10 cellular contexts compared by ENCODE assay signal in genomic region chr10:810351-810846, GRCh38.
A peak's percentile ranks its signal among the peaks of the same experiment; 100 is the strongest.
DNase-seq lines count a peak whose midpoint lies in the region; ATAC-seq, FAIRE-seq and TF ChIP-seq lines count a peak whose summit lies in the region.
"Had no signal": no experiment of that assay in that cellular context is flagged by ENCODE, and none has a peak within 500 bp of the region (broad histone marks: within the 10 kb centered on the region; RNA-seq: fewer than 3 reads in every experiment).

No MANE protein-coding gene starts in this region.

- peak overlapping the region; percentile 37 for H3K27ac Mint-ChIP-seq in CD8-positive, alpha-beta T cell
- H3K27ac Mint-ChIP-seq: T-helper 2 cell treated with Interferon-gamma antibody and Interleukin-4, amounts not matched to agents 5 μg/mL and 100 μg/mL, for 36 hours had no signal

- H3K9me3 ChIP-seq in CD8-positive, alpha-beta T cell (ENCODE audit: low read length) = no peaks in the 10 kb centered on the region
- no peaks in the 10 kb centered on the region for H3K9me3 ChIP-seq in MG63

- no peak for ATAC-seq in CD8-positive, alpha-beta T cell
- ATAC-seq in left colon (peak; percentile 27), GM21717 (IDR thresholded peaks at IDR 0.05; ENCODE audit: unreplicated experiment) (no peak), HG02840 (IDR thresholded peaks at IDR 0.05; ENCODE audit: low FRiP score, unreplicated experiment) (no peak)

- FAIRE-seq in frontal cortex (lab: Jason Lieb, UNC) = no peak

- no peaks in the 10 kb centered on the region for H3K27me3 Mint-ChIP-seq in CD8-positive, alpha-beta T cell (ENCODE audit: low read depth)

- POLR2A ChIA-PET in CD8-positive, alpha-beta T cell (lab: Charles Lee) = no interaction called here

- no peaks in the 10 kb centered on the region for H3K4me1 ChIP-seq in CD8-positive, alpha-beta T cell (ENCODE audit: insufficient read depth, low read length)

- no peaks in the 10 kb centered on the region for H3K4me1 Mint-ChIP-seq in CD8-positive, alpha-beta T cell (ENCODE audit: low read depth)

- H3K36me3 Mint-ChIP-seq in CD8-positive, alpha-beta T cell = peaks cover 80% of the 10 kb centered on the region

- no peak overlapping the region for H3K4me3 Mint-ChIP-seq in CD8-positive, alpha-beta T cell
- H3K4me3 Mint-ChIP-seq: T-helper 2 cell treated with Interferon-gamma antibody and Interleukin-4, amounts not matched to agents 5 μg/mL and 100 μg/mL, for 36 hours had no signal

- CTCF ChIA-PET in CD8-positive, alpha-beta T cell (lab: Charles Lee) = no interaction called here

- no peak for TF ChIP-seq CTCF in CD8-positive, alpha-beta T cell (IDR thresholded peaks at IDR 0.05)

- H3K27ac ChIP-seq in CD8-positive, alpha-beta T cell (ENCODE audit: low read depth, low read length) = no peak overlapping the region

- peaks cover 35% of the 10 kb centered on the region for H3K36me3 ChIP-seq in CD8-positive, alpha-beta T cell (ENCODE audit: insufficient read depth, low read length)
- peaks cover 70% of the 10 kb centered on the region for H3K36me3 ChIP-seq in MG63

- H3K4me3 ChIP-seq in CD8-positive, alpha-beta T cell (ENCODE audit: low read depth, low read length) = no peak overlapping the region
- no peak overlapping the region for H3K4me3 ChIP-seq in MG63

- no peak for DNase-seq in CD8-positive, alpha-beta T cell
- DNase-seq in HuH-7 (ENCODE audit: low spot score) (peak; percentile 70), astrocyte of the hippocampus (ENCODE audit: low read depth, low spot score) (peak; percentile 41), left colon (no peak), MG63 (no peak), frontal cortex (ENCODE audit: low spot score in 2 of 2) (no peak)
- DNase-seq: cortex of kidney had no signal

- H3K9me3 Mint-ChIP-seq in CD8-positive, alpha-beta T cell = no peaks in the 10 kb centered on the region
- H3K9me3 Mint-ChIP-seq: T-helper 2 cell treated with Interferon-gamma antibody and Interleukin-4, amounts not matched to agents 5 μg/mL and 100 μg/mL, for 36 hours had no signal

- no peaks in the 10 kb centered on the region for H3K27me3 ChIP-seq in CD8-positive, alpha-beta T cell (ENCODE audit: insufficient read depth, low read length)
- H3K27me3 ChIP-seq in MG63 = no peaks in the 10 kb centered on the region

- intact Hi-C loops in CD8-positive, alpha-beta T cell (cut with DNase I, micrococcal nuclease) = no loop called here
- intact Hi-C loops in left colon (cut with DNase I, micrococcal nuclease) = no loop called here

Comparison
In these comparisons a context has a peak if more than half of its experiments do, and no peak if none do; other contexts are left out.
1. DNase-seq: peak in HuH-7 (single experiment) and astrocyte of the hippocampus (single experiment); none in CD8-positive, alpha-beta T cell (0 of 7), left colon (0 of 2), MG63 (single experiment) and frontal cortex (0 of 2).